Comparison of ENCODE assay signal across 15 cellular contexts in the genomic region with DNA sequence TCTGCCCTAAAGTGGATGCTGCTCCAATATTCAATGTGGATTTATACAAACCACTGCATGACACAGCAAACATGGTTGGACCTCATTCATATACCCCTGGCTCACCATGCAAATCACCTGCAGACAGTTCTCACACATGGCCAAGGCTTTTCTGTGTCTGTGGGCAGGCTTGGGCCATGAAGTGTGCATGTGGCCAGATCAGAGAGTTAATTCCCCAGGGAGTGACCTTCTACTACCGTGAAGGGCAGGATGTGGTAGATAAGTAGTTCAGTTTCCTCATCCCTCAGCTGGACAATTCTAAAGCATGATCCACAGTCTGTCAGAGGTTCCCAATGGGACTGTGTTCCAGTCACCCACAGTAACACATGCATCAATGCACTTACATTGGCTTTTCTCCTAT.
"Had no signal": no experiment of that assay in that cellular context is flagged by ENCODE, and none has a peak within 500 bp of the region (broad histone marks: within the 10 kb centered on the region; RNA-seq: fewer than 3 reads in every experiment).

No MANE protein-coding gene starts in this region.

- H3K4me3 Mint-ChIP-seq: activated CD4-positive, alpha-beta T cell treated with anti-CD3 and anti-CD28 coated beads, Interleukin-2, amount 10 ng/mL, durations not matched to agents 7 days and 5 days; activated naive CD8-positive, alpha-beta T cell treated with anti-CD3 and anti-CD28 coated beads for 36 hours; central memory CD8-positive, alpha-beta T cell; naive thymus-derived CD4-positive, alpha-beta T cell had no signal

- H3K4me1 Mint-ChIP-seq: activated CD4-positive, alpha-beta T cell treated with anti-CD3 and anti-CD28 coated beads, Interleukin-2, amount 10 ng/mL, durations not matched to agents 7 days and 5 days; activated naive CD8-positive, alpha-beta T cell treated with anti-CD3 and anti-CD28 coated beads for 36 hours; central memory CD8-positive, alpha-beta T cell had no signal

- H3K27ac Mint-ChIP-seq: activated CD4-positive, alpha-beta T cell treated with anti-CD3 and anti-CD28 coated beads, Interleukin-2, amount 10 ng/mL, durations not matched to agents 7 days and 5 days; activated naive CD8-positive, alpha-beta T cell treated with anti-CD3 and anti-CD28 coated beads for 36 hours; naive thymus-derived CD4-positive, alpha-beta T cell had no signal

- DNase-seq: activated CD4-positive, alpha-beta T cell treated with anti-CD3 and anti-CD28 coated beads, Interleukin-2, amount 10 ng/mL, durations not matched to agents 7 days and 5 days; activated CD8-positive, alpha-beta memory T cell treated with anti-CD3 and anti-CD28 coated beads for 24 hours; activated gamma-delta T cell treated with Interleukin-2 at 50 U/mL for 16 hours; activated naive CD8-positive, alpha-beta T cell treated with anti-CD3 and anti-CD28 coated beads for 36 hours; brain microvascular endothelial cell; cortex of kidney; effector CD8-positive, alpha-beta T cell; esophagus squamous epithelium; hypothalamus; left ventricle myocardium inferior; mucosa of descending colon; naive thymus-derived CD4-positive, alpha-beta T cell; pancreas had no signal

- H3K27me3 Mint-ChIP-seq: activated CD4-positive, alpha-beta T cell treated with anti-CD3 and anti-CD28 coated beads, Interleukin-2, amount 10 ng/mL, durations not matched to agents 7 days and 5 days; activated naive CD8-positive, alpha-beta T cell treated with anti-CD3 and anti-CD28 coated beads for 36 hours; central memory CD8-positive, alpha-beta T cell had no signal

- ATAC-seq: mucosa of descending colon; naive thymus-derived CD4-positive, alpha-beta T cell; pancreas; sciatic nerve had no signal
